12 cellular contexts compared by ENCODE assay signal in genomic region chr6:133955582-133956412, GRCh38. TPM values are rescaled to one million over a fixed set of nuclear protein-coding genes. Genes with fewer than 3 reads are reported as not detected.
DNase-seq lines count a peak whose midpoint lies in the region; ATAC-seq, FAIRE-seq and TF ChIP-seq lines count a peak whose summit lies in the region.
"Had no signal": no experiment of that assay in that cellular context is flagged by ENCODE, and none has a peak within 500 bp of the region (broad histone marks: within the 10 kb centered on the region; RNA-seq: fewer than 3 reads in every experiment).

No MANE protein-coding gene starts in this region.

- H3K4me2 ChIP-seq in A549 (no peak overlapping the region; the same call in 1 of the 3 replicates), SU-DHL-6 (ENCODE audit: low read depth, low read length, poor library complexity, severe bottlenecking) (peak overlapping the region; percentile 98), fibroblast of lung (ENCODE audit: extremely low read depth, insufficient read depth, low read length) (peak overlapping the region; percentile 100)

- H3K27ac Mint-ChIP-seq in CD8-positive, alpha-beta T cell, result no peak overlapping the region

- peak overlapping the region; percentile 94 for H3K4me3 Mint-ChIP-seq in CD8-positive, alpha-beta T cell

- no peak for DNase-seq in A549 (ENCODE audit: low read depth in 1 of 2, low spot score in 1 of 2)
- no peak for DNase-seq in CD8-positive, alpha-beta T cell
- DNase-seq in fibroblast of lung (ENCODE audit: low read depth in 2 of 2), result no peak
- no peak for DNase-seq in left cardiac atrium
- no peak for DNase-seq in stimulated activated CD4-positive, alpha-beta T cell treated with anti-CD3 and anti-CD28 coated beads, Interleukin-12 subunit alpha, Interleukin-12 subunit beta, amount 100 ng/mL, for 4 hours
- no peak for DNase-seq in epidermal melanocyte (ENCODE audit: insufficient read length, low spot score)
- DNase-seq: GDM1, left lung had no signal

- H3K4me1 Mint-ChIP-seq in CD8-positive, alpha-beta T cell (ENCODE audit: low read depth), result peaks cover 71% of the 10 kb centered on the region

- intact Hi-C loops in CD8-positive, alpha-beta T cell (cut with DNase I, micrococcal nuclease), result loop anchor here in 1 of 2 experiments (10.0 kb wide), 1 partner anchor 1159 kb away; no protein-coding TSS in a partner anchor
- intact Hi-C loops in left cardiac atrium (cut with DNase I), result no loop called here

- H3K9me2 ChIP-seq in SU-DHL-6 (replicated peaks; ENCODE audit: insufficient read depth, low read length), result no peaks in the 10 kb centered on the region

- no peaks in the 10 kb centered on the region for H3K9me3 ChIP-seq in A549
- no peaks in the 10 kb centered on the region for H3K9me3 ChIP-seq in CD8-positive, alpha-beta T cell (ENCODE audit: low read length)
- H3K9me3 ChIP-seq in SU-DHL-6 (ENCODE audit: insufficient read depth, low read length), result no peaks in the 10 kb centered on the region
- no peaks in the 10 kb centered on the region for H3K9me3 ChIP-seq in fibroblast of lung (ENCODE audit: control insufficient read depth, insufficient read depth, low read depth, low read length)
- H3K9me3 ChIP-seq: left lung, SJSA1 had no signal

- TF ChIP-seq RAD21 in A549 (conservative IDR thresholded peaks at IDR 0.05 in 1 of 2, IDR thresholded peaks at IDR 0.05 in 1 of 2), result no peak

- peaks cover 15% of the 10 kb centered on the region for H3K36me3 Mint-ChIP-seq in CD8-positive, alpha-beta T cell

- POLR2A ChIA-PET in A549 (lab: Yijun Ruan, JAX), result no interaction called here
- POLR2A ChIA-PET in CD8-positive, alpha-beta T cell (lab: Charles Lee), result interaction anchor here (0.9 kb wide), 1 partner anchor 17 kb away, joined by 3 read pairs; no protein-coding TSS in a partner anchor

- ATAC-seq in A549 (no peak), left cardiac atrium (no peak), HG03135 (IDR thresholded peaks at IDR 0.05; ENCODE audit: unreplicated experiment) (no peak)
- no peak for ATAC-seq in CD8-positive, alpha-beta T cell
- ATAC-seq: left lung, sciatic nerve had no signal

- H3K27me3 Mint-ChIP-seq in CD8-positive, alpha-beta T cell (ENCODE audit: low read depth), result no peaks in the 10 kb centered on the region

- H3K9ac ChIP-seq in SU-DHL-6 (ENCODE audit: low read length) (peak overlapping the region; percentile 92), fibroblast of lung (ENCODE audit: insufficient read depth, low read length) (no peak overlapping the region)

- no peak for TF ChIP-seq CTCF in A549 (IDR thresholded peaks at IDR 0.05)
- no peak for TF ChIP-seq CTCF in CD8-positive, alpha-beta T cell (IDR thresholded peaks at IDR 0.05)
- TF ChIP-seq CTCF in SU-DHL-6 (IDR thresholded peaks at IDR 0.05; ENCODE audit: insufficient read depth, low read length, poor library complexity, severe bottlenecking), result no peak
- TF ChIP-seq CTCF in fibroblast of lung (conservative IDR thresholded peaks at IDR 0.05 in 1 of 2, IDR thresholded peaks at IDR 0.05 in 1 of 2; ENCODE audit: low read depth in 1 of 2, low read length in 2 of 2), result no peak

- H2AFZ ChIP-seq in SU-DHL-6 (ENCODE audit: low read depth, low read length, severe bottlenecking) (no peak overlapping the region), fibroblast of lung (ENCODE audit: low read length) (no peak overlapping the region)

- no peaks in the 10 kb centered on the region for H3K36me3 ChIP-seq in CD8-positive, alpha-beta T cell (ENCODE audit: insufficient read depth, low read length)
- H3K36me3 ChIP-seq in SU-DHL-6 (ENCODE audit: low read length), result no peaks in the 10 kb centered on the region
- H3K36me3 ChIP-seq in fibroblast of lung (ENCODE audit: control insufficient read depth, insufficient read depth, low read length), result no peaks in the 10 kb centered on the region
- H3K36me3 ChIP-seq: left lung had no signal

- H3K4me1 ChIP-seq in A549 (peaks cover 30% of the 10 kb centered on the region), fibroblast of lung (ENCODE audit: control insufficient read depth, extremely low read depth, insufficient read depth, low read length) (peaks cover 9% of the 10 kb centered on the region)
- peaks cover 20% of the 10 kb centered on the region for H3K4me1 ChIP-seq in CD8-positive, alpha-beta T cell (ENCODE audit: insufficient read depth, low read length)

- no peak for TF ChIP-seq EP300 in A549 (IDR thresholded peaks at IDR 0.05)

- no peaks in the 10 kb centered on the region for H3K27me3 ChIP-seq in CD8-positive, alpha-beta T cell (ENCODE audit: insufficient read depth, low read length)
- H3K27me3 ChIP-seq in SU-DHL-6 (ENCODE audit: low read length) (no peaks in the 10 kb centered on the region), fibroblast of lung (ENCODE audit: control insufficient read depth, insufficient read depth, low read length) (no peaks in the 10 kb centered on the region)
- H3K27me3 ChIP-seq: SJSA1 had no signal

- H3K27ac ChIP-seq in A549 (no peak overlapping the region), SU-DHL-6 (ENCODE audit: low read depth, low read length) (no peak overlapping the region), fibroblast of lung (ENCODE audit: insufficient read depth, low read length) (no peak overlapping the region)
- H3K27ac ChIP-seq in CD8-positive, alpha-beta T cell (ENCODE audit: low read depth, low read length), result no peak overlapping the region
- H3K27ac ChIP-seq: left lung, SJSA1 had no signal

- CTCF ChIA-PET in A549 (lab: Yijun Ruan, JAX), result interaction anchor here (0.9 to 3.4 kb wide), 5 partner anchors 10 to 108 kb away, joined by 3 to 11 read pairs (median 7); no protein-coding TSS in a partner anchor
- CTCF ChIA-PET in CD8-positive, alpha-beta T cell (lab: Charles Lee), result interaction anchor here (0.7 to 3.4 kb wide), 3 partner anchors 17 to 32 kb away, joined by 3 to 15 read pairs (median 7); no protein-coding TSS in a partner anchor

- H3K9me3 Mint-ChIP-seq in CD8-positive, alpha-beta T cell, result no peaks in the 10 kb centered on the region

- H3K79me2 ChIP-seq in SU-DHL-6 (ENCODE audit: insufficient read depth, low read length), result peaks cover 77% of the 10 kb centered on the region
- peaks cover 63% of the 10 kb centered on the region for H3K79me2 ChIP-seq in fibroblast of lung (ENCODE audit: control insufficient read depth, insufficient read depth, low read length)

- no peak for FAIRE-seq in A549 (lab: Jason Lieb, UNC)

- H3K4me3 ChIP-seq in A549, result no peak overlapping the region
- no peak overlapping the region for H3K4me3 ChIP-seq in CD8-positive, alpha-beta T cell (ENCODE audit: low read depth, low read length)
- no peak overlapping the region for H3K4me3 ChIP-seq in SU-DHL-6 (ENCODE audit: insufficient read depth, low read length, poor library complexity, severe bottlenecking)
- peak overlapping the region in 2 of 4 experiments; percentile 80 to 86 for H3K4me3 ChIP-seq in fibroblast of lung (replicated peaks in 1 of 4; ENCODE audit: control extremely low read depth in 1 of 4, insufficient read depth in 1 of 4, low read depth in 3 of 4, low read length in 4 of 4)
- H3K4me3 ChIP-seq: left lung, SJSA1 had no signal

- TF ChIP-seq POLR2A in A549 (IDR thresholded peaks at IDR 0.05; ENCODE audit: low read length), result no peak

- WGBS in A549 (ENCODE audit: missing lambda C conversion rate), result 90% methylated on average over 5 of the region's 5 CpGs

- H3F3A ChIP-seq in SU-DHL-6 (ENCODE audit: insufficient read depth), result peaks cover 8% of the 10 kb centered on the region; the same call in 1 of the 2 replicates

- peaks cover 33% of the 10 kb centered on the region; the same call in 1 of the 2 replicates for H4K20me1 ChIP-seq in SU-DHL-6 (ENCODE audit: low read depth, low read length)
- no peaks in the 10 kb centered on the region for H4K20me1 ChIP-seq in fibroblast of lung (ENCODE audit: control insufficient read depth, extremely low read depth, insufficient read depth, low read length)

TF ChIP-seq in A549, 52 proteins besides CTCF, POLR2A, EP300 and RAD21:
- peak; percentile 91 for TF ChIP-seq MAFK (IDR thresholded peaks at IDR 0.05; ENCODE audit: partially characterized antibody)
- no peak for TF ChIP-seq REST (IDR thresholded peaks at IDR 0.05)
TF ChIP-seq in A549: peak in this region for 1.

RNA-seq across cellular contexts. Expression of gene TBPL1, which starts 2.8 kb away (rescaled TPM):
- polyA plus RNA-seq in A549 (2011; rRNA removed) (29.9 and 41.1 TPM in 2 replicates), A549 (2017; fragmentation: RNase III; extraction: RNeasy Plus Mini Kit Qiagen cat#74134 plus additional on column Dnase treatment) (22.4 to 24.7 TPM (median 24.7 TPM) in 3 replicates), fibroblast of lung (37.6 and 47.8 TPM in 2 replicates)
- 15.7 and 16.4 TPM in 2 replicates for polyA plus RNA-seq in A549 (2012; cell fraction: cytosol; rRNA removed)
- 5.1 and 7.4 TPM in 2 replicates for polyA plus RNA-seq in A549 (2012; cell fraction: nucleus; rRNA removed)
- polyA minus RNA-seq in A549 (2011; rRNA and poly(A)+ RNA removed), result 5.8 and 9.0 TPM in 2 replicates
- 10 to 100 TPM; 47.8 to 48.7 TPM for total RNA-seq in CD8-positive, alpha-beta T cell
- total RNA-seq in fibroblast of lung (15.4 and 18.8 TPM in 2 replicates), left cardiac atrium (10 to 100 TPM; 17.8 to 22.8 TPM)
- polyA plus RNA-seq in fibroblast of lung (2012), result 32.6 and 38.6 TPM in 2 replicates
- polyA minus RNA-seq in fibroblast of lung (ENCODE audit: low replicate concordance), result 0.39 and 2.2 TPM in 2 replicates
